Comparison of ENCODE assay signal across 2 cellular contexts in genomic region chr4:9980898-9981297, GRCh38.
A peak's percentile ranks its signal among the peaks of the same experiment; 100 is the strongest.
TF ChIP-seq lines count a peak whose summit lies in the region.

No MANE protein-coding gene starts in this region.

TF ChIP-seq in HepG2, 621 proteins besides CTCF, POLR2A, EP300 and RAD21 (continues in another document):
- no peak for TF ChIP-seq TEF (CRISPR knock-in tag; IDR thresholded peaks at IDR 0.05)
- TF ChIP-seq IKZF4 (CRISPR knock-in tag; IDR thresholded peaks at IDR 0.05; ENCODE audit: borderline replicate concordance, low read depth, not compliant biosample characterization) = no peak
- no peak for TF ChIP-seq ZNF879 (CRISPR knock-in tag; IDR thresholded peaks at IDR 0.05)
- TF ChIP-seq, protein P1, sequence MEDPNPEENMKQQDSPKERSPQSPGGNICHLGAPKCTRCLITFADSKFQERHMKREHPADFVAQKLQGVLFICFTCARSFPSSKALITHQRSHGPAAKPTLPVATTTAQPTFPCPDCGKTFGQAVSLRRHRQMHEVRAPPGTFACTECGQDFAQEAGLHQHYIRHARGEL (CRISPR knock-in tag; IDR thresholded peaks at IDR 0.05) = no peak
- TF ChIP-seq HNRNPLL (IDR thresholded peaks at IDR 0.05; ENCODE audit: low read depth, low read length, poor library complexity, severe bottlenecking) = no peak
- TF ChIP-seq, protein P2, sequence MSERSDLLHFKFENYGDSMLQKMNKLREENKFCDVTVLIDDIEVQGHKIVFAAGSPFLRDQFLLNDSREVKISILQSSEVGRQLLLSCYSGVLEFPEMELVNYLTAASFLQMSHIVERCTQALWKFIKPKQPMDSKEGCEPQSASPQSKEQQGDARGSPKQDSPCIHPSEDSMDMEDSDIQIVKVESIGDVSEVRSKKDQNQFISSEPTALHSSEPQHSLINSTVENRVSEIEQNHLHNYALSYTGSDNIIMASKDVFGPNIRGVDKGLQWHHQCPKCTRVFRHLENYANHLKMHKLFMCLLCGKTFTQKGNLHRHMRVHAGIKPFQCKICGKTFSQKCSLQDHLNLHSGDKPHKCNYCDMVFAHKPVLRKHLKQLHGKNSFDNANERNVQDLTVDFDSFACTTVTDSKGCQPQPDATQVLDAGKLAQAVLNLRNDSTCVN (CRISPR knock-in tag; IDR thresholded peaks at IDR 0.05; ENCODE audit: borderline replicate concordance) = no peak
- no peak for TF ChIP-seq ZNF614 (CRISPR knock-in tag; IDR thresholded peaks at IDR 0.05; ENCODE audit: borderline replicate concordance)
- TF ChIP-seq FOSL1 (CRISPR knock-in tag; IDR thresholded peaks at IDR 0.05; ENCODE audit: borderline replicate concordance) = no peak
- TF ChIP-seq AGO1 (IDR thresholded peaks at IDR 0.05; ENCODE audit: low read depth, low read length, poor library complexity, severe bottlenecking) = no peak
- TF ChIP-seq ZMYM4 (CRISPR knock-in tag; IDR thresholded peaks at IDR 0.05) = no peak
- TF ChIP-seq SMARCE1 (IDR thresholded peaks at IDR 0.05; ENCODE audit: borderline replicate concordance) = no peak
- TF ChIP-seq, protein P3, sequence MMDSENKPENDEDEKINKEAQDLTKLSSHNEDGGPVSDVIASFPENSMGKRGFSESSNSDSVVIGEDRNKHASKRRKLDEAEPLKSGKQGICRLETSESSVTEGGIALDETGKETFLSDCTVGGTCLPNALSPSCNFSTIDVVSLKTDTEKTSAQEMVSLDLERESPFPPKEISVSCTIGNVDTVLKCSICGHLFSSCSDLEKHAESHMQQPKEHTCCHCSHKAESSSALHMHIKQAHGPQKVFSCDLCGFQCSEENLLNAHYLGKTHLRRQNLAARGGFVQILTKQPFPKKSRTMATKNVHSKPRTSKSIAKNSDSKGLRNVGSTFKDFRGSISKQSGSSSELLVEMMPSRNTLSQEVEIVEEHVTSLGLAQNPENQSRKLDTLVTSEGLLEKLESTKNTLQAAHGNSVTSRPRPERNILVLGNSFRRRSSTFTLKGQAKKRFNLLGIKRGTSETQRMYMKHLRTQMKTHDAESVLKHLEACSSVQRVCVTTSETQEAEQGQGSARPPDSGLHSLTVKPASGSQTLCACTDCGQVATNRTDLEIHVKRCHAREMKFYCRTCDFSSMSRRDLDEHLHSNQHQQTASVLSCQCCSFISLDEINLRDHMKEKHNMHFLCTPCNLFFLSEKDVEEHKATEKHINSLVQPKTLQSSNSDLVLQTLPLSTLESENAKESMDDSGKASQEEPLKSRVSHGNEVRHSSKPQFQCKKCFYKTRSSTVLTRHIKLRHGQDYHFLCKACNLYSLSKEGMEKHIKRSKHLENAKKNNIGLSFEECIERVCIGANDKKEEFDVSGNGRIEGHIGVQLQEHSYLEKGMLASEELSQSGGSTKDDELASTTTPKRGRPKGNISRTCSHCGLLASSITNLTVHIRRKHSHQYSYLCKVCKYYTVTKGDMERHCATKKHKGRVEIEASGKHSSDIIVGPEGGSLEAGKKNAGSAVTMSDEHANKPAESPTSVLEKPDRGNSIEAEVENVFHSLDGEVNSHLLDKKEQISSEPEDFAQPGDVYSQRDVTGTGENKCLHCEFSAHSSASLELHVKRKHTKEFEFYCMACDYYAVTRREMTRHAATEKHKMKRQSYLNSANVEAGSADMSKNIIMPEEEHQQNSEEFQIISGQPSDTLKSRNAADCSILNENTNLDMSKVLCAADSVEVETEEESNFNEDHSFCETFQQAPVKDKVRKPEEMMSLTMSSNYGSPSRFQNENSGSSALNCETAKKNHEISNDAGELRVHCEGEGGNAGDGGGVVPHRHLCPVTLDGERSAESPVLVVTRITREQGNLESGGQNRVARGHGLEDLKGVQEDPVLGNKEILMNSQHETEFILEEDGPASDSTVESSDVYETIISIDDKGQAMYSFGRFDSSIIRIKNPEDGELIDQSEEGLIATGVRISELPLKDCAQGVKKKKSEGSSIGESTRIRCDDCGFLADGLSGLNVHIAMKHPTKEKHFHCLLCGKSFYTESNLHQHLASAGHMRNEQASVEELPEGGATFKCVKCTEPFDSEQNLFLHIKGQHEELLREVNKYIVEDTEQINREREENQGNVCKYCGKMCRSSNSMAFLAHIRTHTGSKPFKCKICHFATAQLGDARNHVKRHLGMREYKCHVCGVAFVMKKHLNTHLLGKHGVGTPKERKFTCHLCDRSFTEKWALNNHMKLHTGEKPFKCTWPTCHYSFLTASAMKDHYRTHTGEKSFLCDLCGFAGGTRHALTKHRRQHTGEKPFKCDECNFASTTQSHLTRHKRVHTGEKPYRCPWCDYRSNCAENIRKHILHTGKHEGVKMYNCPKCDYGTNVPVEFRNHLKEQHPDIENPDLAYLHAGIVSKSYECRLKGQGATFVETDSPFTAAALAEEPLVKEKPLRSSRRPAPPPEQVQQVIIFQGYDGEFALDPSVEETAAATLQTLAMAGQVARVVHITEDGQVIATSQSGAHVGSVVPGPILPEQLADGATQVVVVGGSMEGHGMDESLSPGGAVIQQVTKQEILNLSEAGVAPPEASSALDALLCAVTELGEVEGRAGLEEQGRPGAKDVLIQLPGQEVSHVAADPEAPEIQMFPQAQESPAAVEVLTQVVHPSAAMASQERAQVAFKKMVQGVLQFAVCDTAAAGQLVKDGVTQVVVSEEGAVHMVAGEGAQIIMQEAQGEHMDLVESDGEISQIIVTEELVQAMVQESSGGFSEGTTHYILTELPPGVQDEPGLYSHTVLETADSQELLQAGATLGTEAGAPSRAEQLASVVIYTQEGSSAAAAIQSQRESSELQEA (CRISPR knock-in tag; IDR thresholded peaks at IDR 0.05; ENCODE audit: not compliant biosample characterization) = no peak
- TF ChIP-seq CREB1 (IDR thresholded peaks at IDR 0.05) = peak; percentile 91
- no peak for TF ChIP-seq CREB1 (CRISPR knock-in tag; IDR thresholded peaks at IDR 0.05)
- TF ChIP-seq HNRNPH1 (optimal IDR thresholded peaks at IDR 0.05; ENCODE audit: low read depth, low read length) = no peak
- no peak for TF ChIP-seq MNT (IDR thresholded peaks at IDR 0.05)

TF ChIP-seq in GM12878, 131 proteins besides CTCF, POLR2A, EP300 and RAD21:
- TF ChIP-seq BCLAF1 (IDR thresholded peaks at IDR 0.05) = no peak
- TF ChIP-seq HDGF (IDR thresholded peaks at IDR 0.05) = 0 out of 2 replicates have a peak, but pooled peaks have one; percentile 43
